16 cellular contexts compared by ENCODE assay signal in the genomic region with DNA sequence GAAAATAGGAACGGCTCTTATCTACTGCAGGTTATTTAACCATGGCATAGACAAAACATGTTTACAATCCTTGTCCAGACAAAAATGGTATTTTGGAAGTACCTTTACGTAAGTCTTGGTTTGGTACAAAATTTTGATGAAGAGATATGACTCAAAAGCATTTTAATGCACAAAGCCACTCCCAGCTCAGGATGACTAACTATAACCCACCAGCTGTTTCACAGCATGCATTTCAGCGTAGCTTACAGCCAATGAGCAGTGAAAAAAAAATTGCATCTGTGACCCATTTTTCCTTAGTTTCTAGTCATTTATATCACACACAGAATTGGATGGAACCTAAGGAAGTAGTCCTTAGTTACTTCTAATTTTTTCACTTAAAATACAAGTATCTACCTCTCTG.
DNase-seq lines count a peak whose midpoint lies in the region; ATAC-seq, FAIRE-seq and TF ChIP-seq lines count a peak whose summit lies in the region.
"Had no signal": no experiment of that assay in that cellular context is flagged by ENCODE, and none has a peak within 500 bp of the region (broad histone marks: within the 10 kb centered on the region; RNA-seq: fewer than 3 reads in every experiment).

No MANE protein-coding gene starts in this region.

- DNase-seq in H54 (ENCODE audit: insufficient read length, low spot score) (no peak), adipocyte (ENCODE audit: low read depth) (peak; percentile 89), fibroblast of pulmonary artery (ENCODE audit: low read depth) (peak; percentile 50), smooth muscle cell of the brain vasculature (ENCODE audit: low read depth, low spot score) (peak; percentile 65), NAMALWA (ENCODE audit: low spot score) (no peak), globus pallidus (ENCODE audit: low spot score) (no peak)
- DNase-seq: activated CD4-positive, alpha-beta memory T cell treated with anti-CD3 and anti-CD28 coated beads, Interleukin-2, amount 10 ng/mL, durations not matched to agents 7 days and 5 days; DND-41; effector memory CD4-positive, alpha-beta T cell; NCI-H1930; NCI-H510A treated with DMSO at 0.1 percent for 48 hours; stimulated activated naive B cell treated with anti-CD40 and anti-IgM and Interleukin-4, amounts not matched to agents 10 μg/mL and 1 μg/mL and 100 μg/mL, for 72 hours had no signal

- no peak for TF ChIP-seq POLR2A in H54 (IDR thresholded peaks at IDR 0.05; ENCODE audit: low read depth, low read length)

- H3K9ac ChIP-seq in adipocyte (ENCODE audit: low read length) = no peak overlapping the region

- TF ChIP-seq CTCF in fibroblast of pulmonary artery (IDR thresholded peaks at IDR 0.05; ENCODE audit: low read length, missing control alignments) = no peak

- H3K4me3 ChIP-seq in adipocyte (ENCODE audit: low read length) (no peak overlapping the region), fibroblast of pulmonary artery (replicated peaks; ENCODE audit: low read depth, low read length) (no peak overlapping the region)
- H3K4me3 ChIP-seq: gastroesophageal sphincter had no signal

- no peaks in the 10 kb centered on the region for H3K27me3 ChIP-seq in adipocyte (replicated peaks; ENCODE audit: control insufficient read depth, insufficient read depth, low read length)
- H3K27me3 ChIP-seq: gastroesophageal sphincter had no signal

- H3K36me3 ChIP-seq in adipocyte (ENCODE audit: control insufficient read depth, insufficient read depth, low read length, severe bottlenecking) = no peaks in the 10 kb centered on the region
- H3K36me3 ChIP-seq: neutrophil had no signal

- no peak for ATAC-seq in HG03378 (IDR thresholded peaks at IDR 0.05; ENCODE audit: unreplicated experiment)
- ATAC-seq: gastroesophageal sphincter; stimulated activated naive B cell treated with anti-CD40 and anti-IgM and Interleukin-4, amounts not matched to agents 10 μg/mL and 1 μg/mL and 100 μg/mL, for 72 hours had no signal

- FAIRE-seq in H54 (lab: Jason Lieb, UNC) = peak; percentile 67
- FAIRE-seq: urothelium cell line had no signal

- H3K9me3 ChIP-seq in adipocyte (ENCODE audit: control insufficient read depth, low read length) = no peaks in the 10 kb centered on the region
- H3K9me3 ChIP-seq: gastroesophageal sphincter, neutrophil had no signal

- peaks cover 11% of the 10 kb centered on the region for H3K4me1 ChIP-seq in adipocyte (ENCODE audit: control insufficient read depth, insufficient read depth, low read length)
- H3K4me1 ChIP-seq: gastroesophageal sphincter had no signal

Comparison
In these comparisons a context has a peak if more than half of its experiments do, and no peak if none do; other contexts are left out.
1. DNase-seq: peak in adipocyte (single experiment), fibroblast of pulmonary artery (single experiment) and smooth muscle cell of the brain vasculature (single experiment); none in H54 (single experiment), NAMALWA (single experiment) and globus pallidus (single experiment).